ENCODE assay signal across 1 cellular context in the genomic region with DNA sequence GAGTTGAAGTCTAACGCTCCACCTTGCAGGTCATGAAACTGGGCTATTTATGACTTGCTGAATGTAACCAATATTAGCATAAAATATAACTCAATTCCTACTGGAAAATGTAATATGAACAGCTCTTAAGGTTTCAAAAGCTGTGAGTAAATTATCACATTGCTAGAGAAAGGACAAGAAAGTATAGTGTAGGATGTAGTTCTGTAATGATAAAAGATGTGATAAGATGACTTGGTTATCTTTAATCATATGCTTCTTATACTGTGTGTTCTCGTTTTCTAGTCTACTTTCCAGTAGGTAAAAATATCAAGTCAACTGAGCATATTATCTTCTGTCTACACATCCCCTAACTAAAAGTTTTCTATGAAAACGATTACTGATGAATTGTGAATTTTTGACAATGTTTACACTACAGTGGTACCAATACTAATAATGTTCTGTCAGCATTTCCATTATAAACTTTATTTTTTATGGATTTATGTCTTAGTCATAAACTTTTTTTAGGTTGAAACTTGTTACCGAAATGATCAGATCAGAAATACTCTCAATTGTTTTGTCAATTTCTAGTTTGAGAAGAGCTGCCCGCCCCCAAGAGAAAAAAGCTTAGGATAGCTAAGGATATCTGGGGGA.
TF ChIP-seq lines count a peak whose summit lies in the region.

No MANE protein-coding gene starts in this region.

TF ChIP-seq in HepG2, 621 proteins besides CTCF, POLR2A, EP300 and RAD21:
- TF ChIP-seq MAFK (conservative IDR thresholded peaks at IDR 0.05 in 1 of 2, IDR thresholded peaks at IDR 0.05 in 1 of 2; ENCODE audit: low read length in 2 of 2) (peak; percentile 51 to 81; a peak in 3 of 4 replicates), HMG20B (CRISPR knock-in tag; conservative IDR thresholded peaks at IDR 0.05) (no peak), MAFF (IDR thresholded peaks at IDR 0.05; ENCODE audit: low read depth, low read length) (peak; percentile 60; the same call in 1 of the 2 replicates)
